ENCODE assay signal across 8 cellular contexts in the genomic region with DNA sequence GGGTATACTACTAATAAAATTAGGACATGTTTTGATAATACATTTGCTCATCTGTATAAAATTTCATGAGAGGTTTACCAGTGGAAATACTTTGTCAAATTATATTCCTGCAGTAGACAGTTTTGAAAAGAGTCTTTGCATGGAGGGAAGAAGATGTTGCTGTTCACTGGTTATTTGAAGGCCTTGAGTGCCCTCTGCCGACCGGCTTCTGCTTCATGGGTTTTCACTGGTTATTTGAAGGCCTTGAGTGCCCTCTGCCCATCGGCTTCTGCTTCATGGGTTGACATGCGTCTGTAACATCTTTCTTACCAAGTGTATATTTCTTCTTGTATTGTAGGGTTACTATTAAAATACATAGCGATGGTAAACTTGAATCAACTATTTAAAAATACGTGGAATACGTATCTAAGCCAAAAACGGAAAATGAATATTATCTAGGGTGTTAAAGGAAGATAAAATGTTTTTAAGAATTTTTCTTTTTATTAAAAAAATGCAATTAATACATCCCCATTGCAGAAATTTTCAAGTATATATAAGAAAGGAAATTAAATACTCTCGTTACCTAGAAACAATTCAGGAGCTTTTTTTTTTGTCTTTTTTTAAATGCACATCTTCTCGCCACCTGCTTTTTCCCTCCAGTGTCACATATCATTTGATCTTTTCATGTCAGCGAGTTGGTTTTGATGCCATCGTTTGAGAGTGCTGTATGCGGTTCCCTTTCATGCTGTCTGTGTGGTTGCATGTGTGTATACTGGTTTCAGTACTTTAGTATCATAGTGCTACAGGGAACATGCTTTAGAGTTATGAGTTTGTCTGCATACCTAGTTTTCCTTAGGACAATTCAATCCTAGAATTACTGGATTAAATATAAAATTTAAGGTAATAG.
DNase-seq lines count a peak whose midpoint lies in the region; ATAC-seq lines count a peak whose summit lies in the region.

No MANE protein-coding gene starts in this region.

- ATAC-seq in HG02678 (IDR thresholded peaks at IDR 0.05; ENCODE audit: unreplicated experiment) (peak; percentile 53), memory B cell (ENCODE audit: low read depth) (peak; percentile 49)

- H3K36me3 Mint-ChIP-seq in memory B cell: peaks cover 12% of the 10 kb centered on the region

- H3K9me3 Mint-ChIP-seq in memory B cell: no peaks in the 10 kb centered on the region

- peaks cover 16% of the 10 kb centered on the region for H3K4me1 Mint-ChIP-seq in memory B cell

- H3K4me3 Mint-ChIP-seq in memory B cell: no peak overlapping the region

- H3K27ac Mint-ChIP-seq in memory B cell: peak overlapping the region; percentile 14

- peak; percentile 56 for DNase-seq in EL
- DNase-seq in NCI-H345 treated with DMSO at 0.1 percent for 48 hours (lab: John Stamatoyannopoulos, UW; ENCODE audit: unreplicated experiment): peak; percentile 13
- peak; percentile 65 to 70 for DNase-seq in activated CD4-positive, alpha-beta T cell treated with anti-CD3 and anti-CD28 coated beads, Interleukin-2, amount 50 U/mL, for 4 hours
- DNase-seq in effector CD4-positive, alpha-beta T cell: peak; percentile 53
- peak; percentile 67 to 72 for DNase-seq in memory B cell (ENCODE audit: low spot score in 2 of 2)
- DNase-seq in stimulated activated CD8-positive, alpha-beta memory T cell treated with anti-CD3 and anti-CD28 coated beads, Interleukin-4, amount 100 ng/mL, for 24 hours (ENCODE audit: low read depth): peak; percentile 59
- no peak for DNase-seq in GM19238 (ENCODE audit: insufficient read length, low spot score)

- H3K27me3 Mint-ChIP-seq in memory B cell: no peaks in the 10 kb centered on the region
